ENCODE assay signal across 9 cellular contexts in genomic region chr12:55817352-55818139, GRCh38. TPM values are rescaled to one million over a fixed set of nuclear protein-coding genes. Genes with fewer than 3 reads are reported as not detected.
DNase-seq lines count a peak whose midpoint lies in the region; ATAC-seq and TF ChIP-seq lines count a peak whose summit lies in the region.
"Had no signal": no experiment of that assay in that cellular context is flagged by ENCODE, and none has a peak within 500 bp of the region (broad histone marks: within the 10 kb centered on the region; RNA-seq: fewer than 3 reads in every experiment).

Gene ORMDL2, plus strand, starts transcription at chr12:55818041. Its CDS starts 959 bp downstream, at chr12:55819000.
Gene SARNP, minus strand, starts transcription at chr12:55817724. Its CDS starts 23 bp downstream, at chr12:55817701.

- H3K36me3 Mint-ChIP-seq in WTC11: peaks cover 30% of the 10 kb centered on the region

- H3K27me3 Mint-ChIP-seq in WTC11 (ENCODE audit: low read depth): no peaks in the 10 kb centered on the region

- 2% methylated on average over 38 of the region's 38 CpGs for WGBS in smooth muscle cell (ENCODE audit: low lambda C conversion rate)

- DNase-seq in AG09309 (ENCODE audit: low read depth) (peak; percentile 99), NCI-H226 (peak; percentile 100), WTC11 (ENCODE audit: low spot score) (peak; percentile 96), cardiac fibroblast (ENCODE audit: low read depth in 2 of 2) (peak; percentile 100), iPS-NIHi7 (ENCODE audit: extremely low spot score) (peak; percentile 99), smooth muscle cell (lab: John Stamatoyannopoulos, UW; ENCODE audit: unreplicated experiment) (peak; percentile 72)

- H3K79me2 ChIP-seq in smooth muscle cell (ENCODE audit: low read depth): peaks cover 63% of the 10 kb centered on the region

- no peaks in the 10 kb centered on the region for H3K9me3 Mint-ChIP-seq in WTC11
- H3K9me3 Mint-ChIP-seq: T-helper 1 cell treated with Interleukin-12 subunit alpha and Interleukin-12 subunit beta and Interleukin-4 antibody, amounts not matched to agents 30 μg/mL and 1 μg/mL, for 36 hours had no signal

- peak within 1 kb of the TSS; percentile 88 for H3K27ac ChIP-seq in smooth muscle cell (ENCODE audit: low read depth)

- peak within 1 kb of the TSS; percentile 97 for H3K4me3 ChIP-seq in AG09309 (ENCODE audit: control insufficient read depth, low read depth, low read length)
- peak within 1 kb of the TSS; percentile 83 to 84 for H3K4me3 ChIP-seq in cardiac fibroblast (replicated peaks in 1 of 2; ENCODE audit: low read depth in 2 of 2, low read length in 2 of 2)
- H3K4me3 ChIP-seq in smooth muscle cell: peak within 1 kb of the TSS; percentile 94

- H2AFZ ChIP-seq in smooth muscle cell (ENCODE audit: low read depth): peak within 1 kb of the TSS; percentile 96

- H3K27me3 ChIP-seq in smooth muscle cell (ENCODE audit: low read depth): no peaks in the 10 kb centered on the region

- peaks cover 39% of the 10 kb centered on the region for H3K4me1 Mint-ChIP-seq in WTC11

- no peaks in the 10 kb centered on the region for H3K36me3 ChIP-seq in smooth muscle cell (ENCODE audit: low read depth)

- H3K9ac ChIP-seq in smooth muscle cell (ENCODE audit: low read depth): peak within 1 kb of the TSS; percentile 95

- peaks cover 19% of the 10 kb centered on the region for H3K4me1 ChIP-seq in smooth muscle cell (ENCODE audit: low read depth)

- CTCF ChIA-PET in WTC11 (lab: Charles Lee): interaction anchor here (0.6 to 7.0 kb wide), 27 partner anchors 10 to 309 kb away, joined by 3 to 97 read pairs (median 5); partner anchors contain the start of genes BLOC1S1, DNAJC14, GDF11 and PA2G4

- no peak for TF ChIP-seq CTCF in AG09309 (IDR thresholded peaks at IDR 0.05; ENCODE audit: control insufficient read depth, insufficient read depth, low read depth, low read length, missing control alignments)
- TF ChIP-seq CTCF in WTC11 (IDR thresholded peaks at IDR 0.05): no peak
- TF ChIP-seq CTCF in cardiac fibroblast (IDR thresholded peaks at IDR 0.05; ENCODE audit: low read depth, low read length): no peak
- TF ChIP-seq CTCF in smooth muscle cell (IDR thresholded peaks at IDR 0.05; ENCODE audit: borderline replicate concordance, insufficient read depth, poor library complexity, severe bottlenecking): no peak

- ATAC-seq in GM19023 (IDR thresholded peaks at IDR 0.05; ENCODE audit: unreplicated experiment): peak; percentile 96
- peak; percentile 97 for ATAC-seq in HG03196 (IDR thresholded peaks at IDR 0.05; ENCODE audit: unreplicated experiment)
- peak; percentile 96 for ATAC-seq in WTC11

- peak within 1 kb of the TSS; percentile 97 for H3K4me2 ChIP-seq in smooth muscle cell

- H3K27ac Mint-ChIP-seq in WTC11: no peak within 1 kb of the TSS; the same call in 1 of the 2 replicates

- POLR2A ChIA-PET in WTC11 (lab: Charles Lee): interaction anchor here (0.6 to 3.5 kb wide), 22 partner anchors 9 to 876 kb away, joined by 3 to 64 read pairs (median 5); partner anchors contain the start of genes CD63, DNAJC14, GDF11 and PYM1

- H3K9me3 ChIP-seq in smooth muscle cell (replicated peaks; ENCODE audit: low read depth): no peaks in the 10 kb centered on the region

- no peak within 1 kb of the TSS; the same call in none of the 2 replicates for H3K4me3 Mint-ChIP-seq in WTC11

- H4K20me1 ChIP-seq in smooth muscle cell (ENCODE audit: low read depth): peaks cover 39% of the 10 kb centered on the region

- H3F3A ChIP-seq in smooth muscle cell (ENCODE audit: low read depth): peaks cover 8% of the 10 kb centered on the region

TF ChIP-seq in WTC11, 78 proteins besides CTCF, POLR2A, EP300 and RAD21 (continues in another document):
- TF ChIP-seq NFYB (CRISPR knock-in tag; conservative IDR thresholded peaks at IDR 0.05; ENCODE audit: low read depth) (peak; percentile 98), SMAD4 (CRISPR knock-in tag; IDR thresholded peaks at IDR 0.05) (no peak), MXD4 (CRISPR knock-in tag; IDR thresholded peaks at IDR 0.05; ENCODE audit: borderline replicate concordance) (no peak), TCF7 (CRISPR knock-in tag; IDR thresholded peaks at IDR 0.05; ENCODE audit: low read depth) (no peak), MAX (CRISPR knock-in tag; IDR thresholded peaks at IDR 0.05) (no peak), PREB (CRISPR knock-in tag; IDR thresholded peaks at IDR 0.05; ENCODE audit: borderline replicate concordance) (no peak), ZNF219 (CRISPR knock-in tag; IDR thresholded peaks at IDR 0.05; ENCODE audit: borderline replicate concordance) (no peak), USF1 (CRISPR knock-in tag; IDR thresholded peaks at IDR 0.05) (no peak), ARID4B (CRISPR knock-in tag; IDR thresholded peaks at IDR 0.05; ENCODE audit: borderline replicate concordance) (peak; percentile 58; the same call in 1 of the 2 replicates), ZNF671 (CRISPR knock-in tag; IDR thresholded peaks at IDR 0.05) (no peak), KAT7 (CRISPR knock-in tag; IDR thresholded peaks at IDR 0.05; ENCODE audit: borderline replicate concordance) (no peak), ZNF263 (CRISPR knock-in tag; IDR thresholded peaks at IDR 0.05; ENCODE audit: low read depth) (no peak), RORB (CRISPR knock-in tag; IDR thresholded peaks at IDR 0.05) (no peak), ELF4 (CRISPR knock-in tag; IDR thresholded peaks at IDR 0.05; ENCODE audit: low read depth) (no peak), ZNF423 (CRISPR knock-in tag; IDR thresholded peaks at IDR 0.05) (no peak), TEAD1 (CRISPR knock-in tag; IDR thresholded peaks at IDR 0.05) (no peak)

RNA-seq across cellular contexts. Expression of gene ORMDL2, which starts in this region (rescaled TPM):
- total RNA-seq in WTC11 (2021) (32.9 to 37.9 TPM (median 34.8 TPM) in 3 replicates), smooth muscle cell (18.9 and 32.5 TPM in 2 replicates)
- polyA plus RNA-seq in smooth muscle cell: 79.5 and 134 TPM in 2 replicates

RNA-seq across cellular contexts. Expression of gene SARNP, which starts in this region (rescaled TPM):
- total RNA-seq in WTC11 (2021): 98.3 to 102 TPM (median 100 TPM) in 3 replicates
- 124 and 169 TPM in 2 replicates for total RNA-seq in smooth muscle cell
- polyA plus RNA-seq in smooth muscle cell: 128 and 139 TPM in 2 replicates

Comparison
In these comparisons a context has a peak if more than half of its experiments do, and no peak if none do; other contexts are left out.
1. Peak in every context shown above with its lines: DNase-seq, ATAC-seq, H3K4me3 ChIP-seq and H3K27ac ChIP-seq.